In genomic region chr1:44791364-44791801, GRCh38 we compare ENCODE assay signal across 2 cellular contexts.
TF ChIP-seq lines count a peak whose summit lies in the region.

No MANE protein-coding gene starts in this region.

TF ChIP-seq in HEK293, 187 proteins besides CTCF, POLR2A, EP300 and RAD21:
- TF ChIP-seq ZNF423 (tag by site-specific recombination; IDR thresholded peaks at IDR 0.05), result no peak
- TF ChIP-seq SETDB1 (IDR thresholded peaks at IDR 0.05; ENCODE audit: insufficient read length, low read length), result no peak
- TF ChIP-seq ZNF529 (tag by site-specific recombination; IDR thresholded peaks at IDR 0.05; ENCODE audit: insufficient replicate concordance), result no peak
- no peak for TF ChIP-seq ZFP37 (tag by site-specific recombination; IDR thresholded peaks at IDR 0.05)
- no peak for TF ChIP-seq MZF1 (tag by site-specific recombination; IDR thresholded peaks at IDR 0.05; ENCODE audit: borderline replicate concordance)
- TF ChIP-seq SP2 (tag by site-specific recombination; IDR thresholded peaks at IDR 0.05), result no peak
- TF ChIP-seq ZNF777 (tag by site-specific recombination; IDR thresholded peaks at IDR 0.05; ENCODE audit: borderline replicate concordance), result no peak
- no peak for TF ChIP-seq ZNF610 (tag by site-specific recombination; IDR thresholded peaks at IDR 0.05; ENCODE audit: borderline replicate concordance)
- 0 out of 2 replicates have a peak, but pooled peaks have one; percentile 42 for TF ChIP-seq ZNF600 (tag by site-specific recombination; IDR thresholded peaks at IDR 0.05)
- TF ChIP-seq ZNF830 (tag by site-specific recombination; IDR thresholded peaks at IDR 0.05; ENCODE audit: low read depth), result no peak
- no peak for TF ChIP-seq ZNF624 (tag by site-specific recombination; IDR thresholded peaks at IDR 0.05)
- peak; percentile 95 for TF ChIP-seq KLF1 (tag by site-specific recombination; IDR thresholded peaks at IDR 0.05)
- no peak for TF ChIP-seq ZNF677 (tag by site-specific recombination; IDR thresholded peaks at IDR 0.05)
- TF ChIP-seq, protein P1, sequence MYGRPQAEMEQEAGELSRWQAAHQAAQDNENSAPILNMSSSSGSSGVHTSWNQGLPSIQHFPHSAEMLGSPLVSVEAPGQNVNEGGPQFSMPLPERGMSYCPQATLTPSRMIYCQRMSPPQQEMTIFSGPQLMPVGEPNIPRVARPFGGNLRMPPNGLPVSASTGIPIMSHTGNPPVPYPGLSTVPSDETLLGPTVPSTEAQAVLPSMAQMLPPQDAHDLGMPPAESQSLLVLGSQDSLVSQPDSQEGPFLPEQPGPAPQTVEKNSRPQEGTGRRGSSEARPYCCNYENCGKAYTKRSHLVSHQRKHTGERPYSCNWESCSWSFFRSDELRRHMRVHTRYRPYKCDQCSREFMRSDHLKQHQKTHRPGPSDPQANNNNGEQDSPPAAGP (tag by site-specific recombination; IDR thresholded peaks at IDR 0.05), result peak; percentile 98
- TF ChIP-seq SP7 (tag by site-specific recombination; IDR thresholded peaks at IDR 0.05), result peak; percentile 61; the same call in 1 of the 2 replicates
- TF ChIP-seq ZNF239 (tag by site-specific recombination; IDR thresholded peaks at IDR 0.05), result no peak
- no peak for TF ChIP-seq SCRT2 (tag by site-specific recombination; IDR thresholded peaks at IDR 0.05)
- no peak for TF ChIP-seq ZNF175 (tag by site-specific recombination; IDR thresholded peaks at IDR 0.05)

TF ChIP-seq in H1, 55 proteins besides CTCF, POLR2A, EP300 and RAD21:
- no peak for TF ChIP-seq CBX8 (IDR thresholded peaks at IDR 0.05; ENCODE audit: borderline replicate concordance, low read depth, low read length)
- TF ChIP-seq BCL11A (IDR thresholded peaks at IDR 0.05; ENCODE audit: low read depth in 2 of 2, low read length in 2 of 2), result no peak
- TF ChIP-seq NRF1 (IDR thresholded peaks at IDR 0.05; ENCODE audit: low read depth, low read length), result no peak
- no peak for TF ChIP-seq JUN (IDR thresholded peaks at IDR 0.05; ENCODE audit: low read depth, low read length)
- no peak for TF ChIP-seq RFX5 (IDR thresholded peaks at IDR 0.05; ENCODE audit: borderline replicate concordance, low read depth, low read length)
- no peak for TF ChIP-seq TCF12 (IDR thresholded peaks at IDR 0.05; ENCODE audit: low read depth, low read length)
